ENCODE assay signal across 8 cellular contexts in genomic region chr16:18789850-18790706, GRCh38. TPM values are rescaled to one million over a fixed set of nuclear protein-coding genes. Genes with fewer than 3 reads are reported as not detected.
DNase-seq lines count a peak whose midpoint lies in the region; FAIRE-seq and TF ChIP-seq lines count a peak whose summit lies in the region.

Gene RPS15A, minus strand, starts transcription at chr16:18790334. Its CDS starts 1,221 bp downstream, at chr16:18789113.

- DNase-seq in GM03348 (ENCODE audit: low spot score): peak; percentile 98
- peak; percentile 96 for DNase-seq in HFF-Myc (ENCODE audit: extremely low read depth, low read depth)
- peak; percentile 98 for DNase-seq in NAMALWA (ENCODE audit: low spot score)
- DNase-seq in SK-N-DZ (ENCODE audit: low spot score): peak; percentile 98
- peak; percentile 96 for DNase-seq in activated naive CD4-positive, alpha-beta T cell treated with anti-CD3 and anti-CD28 coated beads for 36 hours
- peak; percentile 91 to 97 for DNase-seq in frontal cortex (ENCODE audit: low spot score in 2 of 2)
- peak; percentile 58 to 94 (median 88) for DNase-seq in substantia nigra (lab: John Stamatoyannopoulos, UW)

- H3K27me3 ChIP-seq in neutrophil: no peaks in the 10 kb centered on the region

- H3K4me3 ChIP-seq in HFF-Myc (replicated peaks; ENCODE audit: low read depth, low read length): peak within 1 kb of the TSS; percentile 62
- peak within 1 kb of the TSS; percentile 87 to 93 for H3K4me3 ChIP-seq in neutrophil (ENCODE audit: low read depth in 1 of 2, low read length in 1 of 2)

- peak within 1 kb of the TSS; percentile 96 for H3K27ac Mint-ChIP-seq in activated naive CD4-positive, alpha-beta T cell treated with anti-CD3 and anti-CD28 coated beads for 36 hours

- peak within 1 kb of the TSS; percentile 94 for H3K4me3 Mint-ChIP-seq in activated naive CD4-positive, alpha-beta T cell treated with anti-CD3 and anti-CD28 coated beads for 36 hours

- no peaks in the 10 kb centered on the region for H3K27me3 Mint-ChIP-seq in activated naive CD4-positive, alpha-beta T cell treated with anti-CD3 and anti-CD28 coated beads for 36 hours (ENCODE audit: low read depth)

- FAIRE-seq in frontal cortex (lab: Jason Lieb, UNC): no peak

- intact Hi-C loops in activated naive CD4-positive, alpha-beta T cell treated with anti-CD3 and anti-CD28 coated beads for 36 hours (cut with micrococcal nuclease): loop anchor here (1.0 to 5.0 kb wide), 4 partner anchors 11 to 1423 kb away; partner anchors contain the start of genes ARL6IP1, COQ7 and SMG1

- peaks cover 67% of the 10 kb centered on the region for H3K36me3 Mint-ChIP-seq in activated naive CD4-positive, alpha-beta T cell treated with anti-CD3 and anti-CD28 coated beads for 36 hours (ENCODE audit: low read depth)

- TF ChIP-seq CTCF in HFF-Myc (IDR thresholded peaks at IDR 0.05; ENCODE audit: low read depth, low read length, missing control alignments) (no peak), neutrophil (IDR thresholded peaks at IDR 0.05) (no peak)

- H3K4me1 ChIP-seq in neutrophil (ENCODE audit: control insufficient read depth in 1 of 2, insufficient read depth in 1 of 2, low read depth in 1 of 2, low read length in 1 of 2): peaks cover 43 to 45% of the 10 kb centered on the region in 2 experiments

- peaks cover 45% of the 10 kb centered on the region for H3K4me1 Mint-ChIP-seq in activated naive CD4-positive, alpha-beta T cell treated with anti-CD3 and anti-CD28 coated beads for 36 hours (ENCODE audit: low read depth)

- no peaks in the 10 kb centered on the region for H3K9me3 ChIP-seq in neutrophil

- peak within 1 kb of the TSS; percentile 78 for H3K27ac ChIP-seq in neutrophil
- peak within 1 kb of the TSS; percentile 78 for H3K27ac ChIP-seq in substantia nigra (ENCODE audit: low read depth, low read length, poor library complexity, severe bottlenecking)

- H3K9me3 Mint-ChIP-seq in activated naive CD4-positive, alpha-beta T cell treated with anti-CD3 and anti-CD28 coated beads for 36 hours: no peaks in the 10 kb centered on the region

- peaks cover 73% of the 10 kb centered on the region for H3K36me3 ChIP-seq in neutrophil

- CTCF ChIA-PET in activated naive CD4-positive, alpha-beta T cell treated with anti-CD3 and anti-CD28 coated beads for 36 hours (lab: Charles Lee): interaction anchor here (1.0 to 1.3 kb wide), 4 partner anchors 9 to 170 kb away, joined by 3 to 9 read pairs (median 4); partner anchors contain the start of gene ARL6IP1

RNA-seq across cellular contexts. Expression of gene RPS15A, which starts in this region (rescaled TPM):
- 7,230 and 8,102 TPM in 2 replicates for polyA plus RNA-seq in SK-N-DZ (2014; cell fraction: cytosol; rRNA removed)
- 5,280 and 5,848 TPM in 2 replicates for polyA plus RNA-seq in SK-N-DZ (2014; cell fraction: nucleus; rRNA removed)
- 1,000 to 10,000 TPM; 2,432 to 2,476 TPM for total RNA-seq in activated naive CD4-positive, alpha-beta T cell treated with anti-CD3 and anti-CD28 coated beads for 36 hours
- 1,618 TPM for total RNA-seq in frontal cortex

Comparison
In these comparisons a context has a peak if more than half of its experiments do, and no peak if none do; other contexts are left out.
1. Peak in every context shown above with its lines: DNase-seq, H3K4me3 ChIP-seq and H3K27ac ChIP-seq.